12 cellular contexts compared by ENCODE assay signal in the genomic region with DNA sequence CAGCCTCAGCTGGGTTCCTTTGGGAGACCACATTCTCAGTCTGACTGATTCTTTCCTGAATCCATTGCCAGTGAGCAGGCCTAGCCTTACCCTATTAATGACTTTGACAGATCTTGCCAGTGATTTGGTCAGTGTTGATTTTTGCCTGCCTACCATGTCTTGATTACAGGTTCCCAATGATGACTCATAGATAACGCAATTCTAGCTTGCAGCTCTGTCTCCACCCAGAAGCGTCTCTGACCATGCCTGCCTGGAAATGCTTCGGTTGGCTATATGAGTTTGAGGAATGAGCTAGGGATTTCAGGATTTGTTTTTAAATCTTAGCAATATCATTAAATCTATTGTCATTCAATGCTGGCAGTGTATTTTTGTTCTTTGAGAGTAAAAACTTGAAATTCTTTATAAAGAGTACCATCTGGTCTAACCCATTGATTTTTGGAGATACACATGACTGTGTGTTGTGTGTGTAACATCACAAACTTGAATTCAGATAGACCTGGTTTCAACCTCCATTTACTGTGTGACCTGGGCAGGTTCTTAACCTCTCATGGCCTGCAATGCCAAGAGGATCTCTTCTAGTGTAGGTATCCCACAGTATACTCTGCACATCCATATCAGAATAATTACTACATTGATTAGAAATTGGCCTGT. TPM values are rescaled to one million over a fixed set of nuclear protein-coding genes. Genes with fewer than 3 reads are reported as not detected.
A peak's percentile ranks its signal among the peaks of the same experiment; 100 is the strongest.
DNase-seq lines count a peak whose midpoint lies in the region; ATAC-seq and TF ChIP-seq lines count a peak whose summit lies in the region.
"Had no signal": no experiment of that assay in that cellular context is flagged by ENCODE, and none has a peak within 500 bp of the region (broad histone marks: within the 10 kb centered on the region; RNA-seq: fewer than 3 reads in every experiment).

No MANE protein-coding gene starts in this region.

- no peak for ATAC-seq in activated CD8-positive, alpha-beta T cell treated with anti-CD3 and anti-CD28 coated beads, Interleukin-2, amount 10 ng/mL, durations not matched to agents 7 days and 5 days

- no peaks in the 10 kb centered on the region for H3K9me3 Mint-ChIP-seq in activated CD8-positive, alpha-beta T cell treated with anti-CD3 and anti-CD28 coated beads, Interleukin-2, amount 10 ng/mL, durations not matched to agents 7 days and 5 days (ENCODE audit: insufficient read depth)

- no peak overlapping the region for H3K4me3 Mint-ChIP-seq in activated CD8-positive, alpha-beta T cell treated with anti-CD3 and anti-CD28 coated beads, Interleukin-2, amount 10 ng/mL, durations not matched to agents 7 days and 5 days
- H3K4me3 Mint-ChIP-seq: activated CD4-positive, alpha-beta memory T cell treated with anti-CD3 and anti-CD28 coated beads, Interleukin-2, amount 10 ng/mL, durations not matched to agents 7 days and 5 days had no signal

- no peak overlapping the region for H3K4me3 ChIP-seq in astrocyte of the spinal cord (ENCODE audit: low read depth, low read length)
- H3K4me3 ChIP-seq: SJCRH30 had no signal

- H3K27ac Mint-ChIP-seq in activated CD8-positive, alpha-beta T cell treated with anti-CD3 and anti-CD28 coated beads, Interleukin-2, amount 10 ng/mL, durations not matched to agents 7 days and 5 days, result no peak overlapping the region
- H3K27ac Mint-ChIP-seq: activated CD4-positive, alpha-beta memory T cell treated with anti-CD3 and anti-CD28 coated beads, Interleukin-2, amount 10 ng/mL, durations not matched to agents 7 days and 5 days had no signal

- no peaks in the 10 kb centered on the region for H3K36me3 Mint-ChIP-seq in activated CD8-positive, alpha-beta T cell treated with anti-CD3 and anti-CD28 coated beads, Interleukin-2, amount 10 ng/mL, durations not matched to agents 7 days and 5 days (ENCODE audit: low read depth)

- CTCF ChIA-PET in activated CD8-positive, alpha-beta T cell treated with anti-CD3 and anti-CD28 coated beads, Interleukin-2, amount 10 ng/mL, durations not matched to agents 7 days and 5 days (lab: Charles Lee), result interaction anchor here (1.1 kb wide), 1 partner anchor 55 kb away, joined by 3 read pairs; no protein-coding TSS in a partner anchor

- DNase-seq in Caki2 (ENCODE audit: low read depth) (peak; percentile 81), LoVo (ENCODE audit: low spot score) (peak; percentile 41), astrocyte of the spinal cord (ENCODE audit: low read depth, low spot score) (peak; percentile 72), lung microvascular endothelial cell (ENCODE audit: low read depth in 2 of 2) (peak; percentile 1 to 59), C1 segment of cervical spinal cord (lab: John Stamatoyannopoulos, UW) (no peak), hypothalamus (lab: John Stamatoyannopoulos, UW) (no peak), posterior cingulate gyrus (no peak)
- DNase-seq in activated CD8-positive, alpha-beta T cell treated with anti-CD3 and anti-CD28 coated beads, Interleukin-2, amount 10 ng/mL, durations not matched to agents 7 days and 5 days, result no peak
- DNase-seq: activated CD4-positive, alpha-beta memory T cell treated with anti-CD3 and anti-CD28 coated beads, Interleukin-2, amount 10 ng/mL, durations not matched to agents 7 days and 5 days; COR-L47; MM.1S had no signal

- intact Hi-C loops in posterior cingulate gyrus (cut with DNase I), result no loop called here

- POLR2A ChIA-PET in activated CD8-positive, alpha-beta T cell treated with anti-CD3 and anti-CD28 coated beads, Interleukin-2, amount 10 ng/mL, durations not matched to agents 7 days and 5 days (lab: Charles Lee), result interaction anchor here (0.9 kb wide), 1 partner anchor 10 kb away, joined by 3 read pairs; no protein-coding TSS in a partner anchor

- no peaks in the 10 kb centered on the region for H3K4me1 Mint-ChIP-seq in activated CD8-positive, alpha-beta T cell treated with anti-CD3 and anti-CD28 coated beads, Interleukin-2, amount 10 ng/mL, durations not matched to agents 7 days and 5 days (ENCODE audit: low read depth)
- H3K4me1 Mint-ChIP-seq: activated CD4-positive, alpha-beta memory T cell treated with anti-CD3 and anti-CD28 coated beads, Interleukin-2, amount 10 ng/mL, durations not matched to agents 7 days and 5 days had no signal

- no peaks in the 10 kb centered on the region for H3K27me3 Mint-ChIP-seq in activated CD8-positive, alpha-beta T cell treated with anti-CD3 and anti-CD28 coated beads, Interleukin-2, amount 10 ng/mL, durations not matched to agents 7 days and 5 days (ENCODE audit: low read depth)
- H3K27me3 Mint-ChIP-seq: activated CD4-positive, alpha-beta memory T cell treated with anti-CD3 and anti-CD28 coated beads, Interleukin-2, amount 10 ng/mL, durations not matched to agents 7 days and 5 days had no signal

- in situ Hi-C loops in Caki2 (cut with HindIII; ENCODE audit: low pct_unique_long_range_greater_than_20kb, low sequenced_read_pairs) (no loop called here), astrocyte of the spinal cord (cut with HindIII; ENCODE audit: low sequenced_read_pairs) (no loop called here)

- TF ChIP-seq CTCF in astrocyte of the spinal cord (IDR thresholded peaks at IDR 0.05; ENCODE audit: low read depth, low read length), result no peak

RNA-seq across cellular contexts. Expression of a gene that starts 57.0 kb away (rescaled TPM):
- total RNA-seq in Caki2 (2014; rRNA removed; shearing (Covaris generic); ENCODE audit: low replicate concordance), result 4.9 and 23.5 TPM in 2 replicates
- total RNA-seq in lung microvascular endothelial cell, result 3.9 and 6.2 TPM in 2 replicates
- total RNA-seq in activated CD8-positive, alpha-beta T cell treated with anti-CD3 and anti-CD28 coated beads, Interleukin-2, amount 10 ng/mL, durations not matched to agents 7 days and 5 days, result 10 to 100 TPM; 17.3 to 23.9 TPM

Comparison
In these comparisons a context has a peak if more than half of its experiments do, and no peak if none do; other contexts are left out.
1. DNase-seq: peak in Caki2 (single experiment), LoVo (single experiment), astrocyte of the spinal cord (single experiment) and lung microvascular endothelial cell (2 of 2); none in activated CD8-positive, alpha-beta T cell treated with anti-CD3 and anti-CD28 coated beads, Interleukin-2, amount 10 ng/mL, durations not matched to agents 7 days and 5 days (single experiment), C1 segment of cervical spinal cord (0 of 14), hypothalamus (0 of 51) and posterior cingulate gyrus (0 of 10).